ENCODE assay signal across 9 cellular contexts in genomic region chr2:78992451-78992806, GRCh38. TPM values are rescaled to one million over a fixed set of nuclear protein-coding genes. Genes with fewer than 3 reads are reported as not detected.
DNase-seq lines count a peak whose midpoint lies in the region; ATAC-seq and TF ChIP-seq lines count a peak whose summit lies in the region.
"Had no signal": no experiment of that assay in that cellular context is flagged by ENCODE, and none has a peak within 500 bp of the region (broad histone marks: within the 10 kb centered on the region; RNA-seq: fewer than 3 reads in every experiment).

No MANE protein-coding gene starts in this region.

- H3K4me3 Mint-ChIP-seq in stimulated activated naive B cell treated with anti-CD40 and anti-IgM and Interleukin-4, amounts not matched to agents 10 μg/mL and 1 μg/mL and 100 μg/mL, for 72 hours: peak overlapping the region; percentile 72 to 74

- peaks cover 8% of the 10 kb centered on the region for H3K4me1 ChIP-seq in hepatocyte (ENCODE audit: insufficient read depth)
- peaks cover 0 to 9% (median 0%) of the 10 kb centered on the region in 4 donors for H3K4me1 ChIP-seq in Peyer's patch

- H3K27ac Mint-ChIP-seq in stimulated activated naive B cell treated with anti-CD40 and anti-IgM and Interleukin-4, amounts not matched to agents 10 μg/mL and 1 μg/mL and 100 μg/mL, for 72 hours: no peak overlapping the region

- H3K79me2 ChIP-seq in hepatocyte: no peaks in the 10 kb centered on the region

- H3K4me2 ChIP-seq in hepatocyte: peak overlapping the region; percentile 92

- peaks cover 18 to 24% of the 10 kb centered on the region in 2 donors for H3K4me1 Mint-ChIP-seq in stimulated activated naive B cell treated with anti-CD40 and anti-IgM and Interleukin-4, amounts not matched to agents 10 μg/mL and 1 μg/mL and 100 μg/mL, for 72 hours

- H3K27me3 ChIP-seq in hepatocyte: peaks cover 23% of the 10 kb centered on the region
- H3K27me3 ChIP-seq in Peyer's patch: no peaks in the 10 kb centered on the region

- peaks cover 0 to 1% of the 10 kb centered on the region in 2 donors for H3K9me3 Mint-ChIP-seq in stimulated activated naive B cell treated with anti-CD40 and anti-IgM and Interleukin-4, amounts not matched to agents 10 μg/mL and 1 μg/mL and 100 μg/mL, for 72 hours

- H3K9me3 ChIP-seq in hepatocyte (ENCODE audit: low read depth) (no peaks in the 10 kb centered on the region), Peyer's patch (no peaks in the 10 kb centered on the region)

- peak; percentile 21 for DNase-seq in DMS 273 (lab: John Stamatoyannopoulos, UW; ENCODE audit: unreplicated experiment)
- no peak for DNase-seq in DMS 273 treated with DMSO at 0.1 percent for 48 hours (lab: John Stamatoyannopoulos, UW)
- DNase-seq in NOMO-1 (lab: John Stamatoyannopoulos, UW; ENCODE audit: unreplicated experiment in 2 of 2): peak; percentile 50 to 53
- DNase-seq in hepatocyte (ENCODE audit: low spot score): peak; percentile 59
- DNase-seq in stimulated activated naive B cell treated with anti-CD40 and anti-IgM and Interleukin-4, amounts not matched to agents 10 μg/mL and 1 μg/mL and 100 μg/mL, for 72 hours: no peak
- no peak for DNase-seq in omental fat pad (ENCODE audit: low spot score)
- DNase-seq in Peyer's patch: no peak

- peak overlapping the region; percentile 77 for H2AFZ ChIP-seq in hepatocyte

- no peaks in the 10 kb centered on the region for H3K9me2 ChIP-seq in hepatocyte (replicated peaks; ENCODE audit: insufficient read depth)

- 14% methylated on average over 11 of the region's 11 CpGs for WGBS in hepatocyte (ENCODE audit: low lambda C conversion rate, missing lambda C conversion rate)

- peak overlapping the region; percentile 30 for H3K4me3 ChIP-seq in hepatocyte
- H3K4me3 ChIP-seq in Peyer's patch: peak overlapping the region in 2 of 4 donors; percentile 33 to 39

- peaks cover 29 to 33% of the 10 kb centered on the region in 2 donors for H3K27me3 Mint-ChIP-seq in stimulated activated naive B cell treated with anti-CD40 and anti-IgM and Interleukin-4, amounts not matched to agents 10 μg/mL and 1 μg/mL and 100 μg/mL, for 72 hours

- H3K36me3 Mint-ChIP-seq in stimulated activated naive B cell treated with anti-CD40 and anti-IgM and Interleukin-4, amounts not matched to agents 10 μg/mL and 1 μg/mL and 100 μg/mL, for 72 hours: no peaks in the 10 kb centered on the region

- no peaks in the 10 kb centered on the region for H4K20me1 ChIP-seq in hepatocyte (ENCODE audit: insufficient read depth, poor library complexity, severe bottlenecking)

- H3K27ac ChIP-seq in hepatocyte: peak overlapping the region; percentile 23
- no peak overlapping the region for H3K27ac ChIP-seq in Peyer's patch

- TF ChIP-seq CTCF in hepatocyte (IDR thresholded peaks at IDR 0.05; ENCODE audit: poor library complexity): peak; percentile 54
- TF ChIP-seq CTCF in omental fat pad (IDR thresholded peaks at IDR 0.05): no peak
- TF ChIP-seq CTCF in Peyer's patch (IDR thresholded peaks at IDR 0.05): peak in 3 of 6 experiments; percentile 23 to 36 (median 32)

- ATAC-seq in stimulated activated naive B cell treated with anti-CD40 and anti-IgM and Interleukin-4, amounts not matched to agents 10 μg/mL and 1 μg/mL and 100 μg/mL, for 72 hours (replicated peaks): peak; percentile 47 to 70
- ATAC-seq in omental fat pad (ENCODE audit: low FRiP score) (no peak), HG03442 (IDR thresholded peaks at IDR 0.05; ENCODE audit: unreplicated experiment) (no peak)

- no peaks in the 10 kb centered on the region for H3K36me3 ChIP-seq in hepatocyte (replicated peaks; ENCODE audit: insufficient read depth, low read depth)
- no peaks in the 10 kb centered on the region for H3K36me3 ChIP-seq in Peyer's patch

- TF ChIP-seq POLR2A in Peyer's patch (IDR thresholded peaks at IDR 0.05): no peak

RNA-seq across cellular contexts. Expression of gene REG3G, which starts 33.1 kb away (rescaled TPM):
- 0.30 TPM in 1 of 2 replicates, not detected in the other for total RNA-seq in hepatocyte
- polyA plus RNA-seq in hepatocyte: 1.3 and 2.3 TPM in 2 replicates
- total RNA-seq in omental fat pad: under 1 TPM in 1 of 4 donors, not detected in 3; 0.65 TPM
- 10 to 100 TPM in 1 of 4 donors, not detected in 3; 33.1 TPM for total RNA-seq in Peyer's patch
- total RNA-seq: activated CD8-positive, alpha-beta memory T cell treated with anti-CD3 and anti-CD28 coated beads for 36 hours had no signal

Comparison
In these comparisons a context has a peak if more than half of its experiments do, and no peak if none do; other contexts are left out.
1. DNase-seq: peak in DMS 273 (single experiment), NOMO-1 (2 of 2) and hepatocyte (single experiment); none in DMS 273 treated with DMSO at 0.1 percent for 48 hours (single experiment), stimulated activated naive B cell treated with anti-CD40 and anti-IgM and Interleukin-4, amounts not matched to agents 10 μg/mL and 1 μg/mL and 100 μg/mL, for 72 hours (single experiment), omental fat pad (single experiment) and Peyer's patch (0 of 3).
2. ATAC-seq: peak in stimulated activated naive B cell treated with anti-CD40 and anti-IgM and Interleukin-4, amounts not matched to agents 10 μg/mL and 1 μg/mL and 100 μg/mL, for 72 hours (2 of 2); none in omental fat pad (single experiment) and HG03442 (single experiment).